In genomic region chr6:149455028-149455732, GRCh38 we compare ENCODE assay signal across 1 cellular context.
TF ChIP-seq lines count a peak whose summit lies in the region.

No MANE protein-coding gene starts in this region.

TF ChIP-seq in HepG2, 621 proteins besides CTCF, POLR2A, EP300 and RAD21:
- no peak for TF ChIP-seq ZNF451 (CRISPR knock-in tag; IDR thresholded peaks at IDR 0.05)
- no peak for TF ChIP-seq GATAD2A (CRISPR knock-in tag; IDR thresholded peaks at IDR 0.05)
- TF ChIP-seq PAF1 (CRISPR knock-in tag; IDR thresholded peaks at IDR 0.05) = no peak
- TF ChIP-seq ZNF883 (CRISPR knock-in tag; IDR thresholded peaks at IDR 0.05; ENCODE audit: not compliant biosample characterization) = no peak
- no peak for TF ChIP-seq ZNF761 (CRISPR knock-in tag; conservative IDR thresholded peaks at IDR 0.05)
- no peak for TF ChIP-seq SP5 (CRISPR knock-in tag; IDR thresholded peaks at IDR 0.05; ENCODE audit: borderline replicate concordance, low read depth)
- no peak for TF ChIP-seq GPBP1L1 (CRISPR knock-in tag; IDR thresholded peaks at IDR 0.05)
- TF ChIP-seq ZNF18 (CRISPR knock-in tag; IDR thresholded peaks at IDR 0.05; ENCODE audit: insufficient replicate concordance) = no peak
- TF ChIP-seq ZUFSP (CRISPR knock-in tag; IDR thresholded peaks at IDR 0.05; ENCODE audit: borderline replicate concordance) = no peak
- TF ChIP-seq MTA1 (CRISPR knock-in tag; IDR thresholded peaks at IDR 0.05; ENCODE audit: borderline replicate concordance) = no peak
